Comparison of ENCODE assay signal across 1 cellular context in the genomic region with DNA sequence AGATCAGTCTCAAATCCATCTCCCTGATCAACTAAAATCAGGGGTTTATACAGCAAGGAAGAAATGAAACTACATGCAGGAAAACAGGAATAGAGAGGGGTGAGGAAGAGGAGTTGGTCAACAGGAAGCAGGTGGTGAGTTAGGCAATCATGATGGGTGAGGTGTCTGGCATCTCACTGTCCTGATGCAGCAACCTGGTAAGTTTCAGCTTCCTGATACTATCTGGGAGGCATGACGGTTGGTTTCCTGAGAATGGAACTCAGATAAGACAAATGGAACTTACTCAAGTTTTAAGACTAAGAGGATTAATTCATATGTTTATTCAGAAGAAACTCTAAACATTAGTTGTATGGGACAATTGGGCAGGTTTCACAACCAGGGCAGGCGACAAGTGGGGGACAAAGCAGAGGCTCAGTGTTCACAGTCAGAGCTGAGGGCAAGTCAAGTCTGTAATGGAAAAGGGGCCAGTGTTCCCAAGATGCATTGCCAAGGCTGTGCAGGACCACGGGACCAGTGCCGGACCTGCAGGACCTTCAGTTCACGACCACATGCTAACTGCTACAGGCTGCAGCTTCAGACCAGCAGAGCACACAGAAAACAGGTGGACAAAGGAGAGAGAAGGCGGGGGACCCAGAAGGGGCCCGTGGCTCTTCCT.
A peak's percentile ranks its signal among the peaks of the same experiment; 100 is the strongest.
TF ChIP-seq lines count a peak whose summit lies in the region.

No MANE protein-coding gene starts in this region.

TF ChIP-seq in K562, 482 proteins besides CTCF, POLR2A, EP300 and RAD21 (continued from another document and continues in another):
- TF ChIP-seq, protein P1, sequence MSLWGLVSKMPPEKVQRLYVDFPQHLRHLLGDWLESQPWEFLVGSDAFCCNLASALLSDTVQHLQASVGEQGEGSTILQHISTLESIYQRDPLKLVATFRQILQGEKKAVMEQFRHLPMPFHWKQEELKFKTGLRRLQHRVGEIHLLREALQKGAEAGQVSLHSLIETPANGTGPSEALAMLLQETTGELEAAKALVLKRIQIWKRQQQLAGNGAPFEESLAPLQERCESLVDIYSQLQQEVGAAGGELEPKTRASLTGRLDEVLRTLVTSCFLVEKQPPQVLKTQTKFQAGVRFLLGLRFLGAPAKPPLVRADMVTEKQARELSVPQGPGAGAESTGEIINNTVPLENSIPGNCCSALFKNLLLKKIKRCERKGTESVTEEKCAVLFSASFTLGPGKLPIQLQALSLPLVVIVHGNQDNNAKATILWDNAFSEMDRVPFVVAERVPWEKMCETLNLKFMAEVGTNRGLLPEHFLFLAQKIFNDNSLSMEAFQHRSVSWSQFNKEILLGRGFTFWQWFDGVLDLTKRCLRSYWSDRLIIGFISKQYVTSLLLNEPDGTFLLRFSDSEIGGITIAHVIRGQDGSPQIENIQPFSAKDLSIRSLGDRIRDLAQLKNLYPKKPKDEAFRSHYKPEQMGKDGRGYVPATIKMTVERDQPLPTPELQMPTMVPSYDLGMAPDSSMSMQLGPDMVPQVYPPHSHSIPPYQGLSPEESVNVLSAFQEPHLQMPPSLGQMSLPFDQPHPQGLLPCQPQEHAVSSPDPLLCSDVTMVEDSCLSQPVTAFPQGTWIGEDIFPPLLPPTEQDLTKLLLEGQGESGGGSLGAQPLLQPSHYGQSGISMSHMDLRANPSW (CRISPR knock-in tag; IDR thresholded peaks at IDR 0.05), result no peak
- TF ChIP-seq HDAC2 (IDR thresholded peaks at IDR 0.05), result no peak; the same call in 1 of the 2 replicates
- no peak for TF ChIP-seq MCM3 (IDR thresholded peaks at IDR 0.05)
- TF ChIP-seq POLR2G (IDR thresholded peaks at IDR 0.05; ENCODE audit: low read depth, low read length), result no peak
- no peak for TF ChIP-seq NRF1 (conservative IDR thresholded peaks at IDR 0.05 in 1 of 2, IDR thresholded peaks at IDR 0.05 in 1 of 2)
- TF ChIP-seq TCF7L2 (IDR thresholded peaks at IDR 0.05; ENCODE audit: low read depth, low read length), result no peak
- TF ChIP-seq HDAC6 (IDR thresholded peaks at IDR 0.05; ENCODE audit: low read depth, low read length), result no peak
- TF ChIP-seq MXD1 (CRISPR knock-in tag; IDR thresholded peaks at IDR 0.05; ENCODE audit: borderline replicate concordance, poor library complexity, severe bottlenecking), result no peak
- TF ChIP-seq CEBPB (tag; IDR thresholded peaks at IDR 0.05), result peak; percentile 50
- TF ChIP-seq ZNF311 (CRISPR knock-in tag; IDR thresholded peaks at IDR 0.05), result peak; percentile 11; the same call in 1 of the 2 replicates
- TF ChIP-seq SFPQ (IDR thresholded peaks at IDR 0.05; ENCODE audit: low read depth, low read length), result no peak
- TF ChIP-seq CREBBP (IDR thresholded peaks at IDR 0.05; ENCODE audit: low read depth, low read length), result no peak
- TF ChIP-seq ZZZ3 (IDR thresholded peaks at IDR 0.05), result no peak
- TF ChIP-seq PRMT5 (CRISPR knock-in tag; IDR thresholded peaks at IDR 0.05), result no peak
- no peak for TF ChIP-seq ERF (CRISPR knock-in tag; IDR thresholded peaks at IDR 0.05)
- TF ChIP-seq CHD2 (IDR thresholded peaks at IDR 0.05; ENCODE audit: low read depth, low read length), result no peak
- 0 out of 2 replicates have a peak, but pooled peaks have one; percentile 30 for TF ChIP-seq HDAC8 (tag; IDR thresholded peaks at IDR 0.05)
- TF ChIP-seq PURB (CRISPR knock-in tag; IDR thresholded peaks at IDR 0.05; ENCODE audit: low read depth), result no peak
- TF ChIP-seq MCM5 (IDR thresholded peaks at IDR 0.05; ENCODE audit: low read depth), result no peak
- TF ChIP-seq XRCC3 (IDR thresholded peaks at IDR 0.05), result no peak
- no peak for TF ChIP-seq ZC3H4 (CRISPR knock-in tag; IDR thresholded peaks at IDR 0.05; ENCODE audit: borderline replicate concordance)
- TF ChIP-seq TCF3 (CRISPR knock-in tag; IDR thresholded peaks at IDR 0.05), result 0 out of 2 replicates have a peak, but pooled peaks have one; percentile 24
- TF ChIP-seq, protein P2, sequence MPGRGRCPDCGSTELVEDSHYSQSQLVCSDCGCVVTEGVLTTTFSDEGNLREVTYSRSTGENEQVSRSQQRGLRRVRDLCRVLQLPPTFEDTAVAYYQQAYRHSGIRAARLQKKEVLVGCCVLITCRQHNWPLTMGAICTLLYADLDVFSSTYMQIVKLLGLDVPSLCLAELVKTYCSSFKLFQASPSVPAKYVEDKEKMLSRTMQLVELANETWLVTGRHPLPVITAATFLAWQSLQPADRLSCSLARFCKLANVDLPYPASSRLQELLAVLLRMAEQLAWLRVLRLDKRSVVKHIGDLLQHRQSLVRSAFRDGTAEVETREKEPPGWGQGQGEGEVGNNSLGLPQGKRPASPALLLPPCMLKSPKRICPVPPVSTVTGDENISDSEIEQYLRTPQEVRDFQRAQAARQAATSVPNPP (IDR thresholded peaks at IDR 0.05; ENCODE audit: borderline replicate concordance, insufficient read depth, insufficient read length), result no peak
- no peak for TF ChIP-seq MBD1 (CRISPR knock-in tag; IDR thresholded peaks at IDR 0.05)
- TF ChIP-seq ZNF436 (CRISPR knock-in tag; IDR thresholded peaks at IDR 0.05), result no peak
- no peak for TF ChIP-seq ETS1 (conservative IDR thresholded peaks at IDR 0.05; ENCODE audit: control insufficient read depth, low read depth, low read length)
- no peak for TF ChIP-seq SAFB2 (IDR thresholded peaks at IDR 0.05; ENCODE audit: borderline replicate concordance, low read depth, low read length, severe bottlenecking)
- no peak for TF ChIP-seq ZNF407 (IDR thresholded peaks at IDR 0.05; ENCODE audit: low read depth)
- no peak for TF ChIP-seq ADNP (tag; IDR thresholded peaks at IDR 0.05)
- no peak for TF ChIP-seq ZNF277 (CRISPR knock-in tag; IDR thresholded peaks at IDR 0.05; ENCODE audit: borderline replicate concordance)
- no peak for TF ChIP-seq ZBTB11 (CRISPR knock-in tag; IDR thresholded peaks at IDR 0.05)
